Comparison of ENCODE assay signal across 11 cellular contexts in genomic region chr2:28164280-28164801, GRCh38.
A peak's percentile ranks its signal among the peaks of the same experiment; 100 is the strongest.
DNase-seq lines count a peak whose midpoint lies in the region; ATAC-seq and TF ChIP-seq lines count a peak whose summit lies in the region.
"Had no signal": no experiment of that assay in that cellular context is flagged by ENCODE, and none has a peak within 500 bp of the region (broad histone marks: within the 10 kb centered on the region; RNA-seq: fewer than 3 reads in every experiment).

No MANE protein-coding gene starts in this region.

- in situ Hi-C loops in GM13976 (cut with MboI; ENCODE audit: low sequenced_read_pairs, unreplicated experiment) = no loop called here

- intact Hi-C loops in left colon (cut with DNase I, micrococcal nuclease) = no loop called here

- POLR2A ChIA-PET in HEK293T (lab: Yijun Ruan, JAX) = no interaction called here

- TF ChIP-seq CTCF in GM13976 (IDR thresholded peaks at IDR 0.05; ENCODE audit: borderline replicate concordance, control extremely low read depth, extremely low read depth, insufficient read depth, missing control alignments) = no peak

- peak; percentile 89 for DNase-seq in LHCN-M2 (ENCODE audit: low read depth)
- peak; percentile 44 for DNase-seq in brain pericyte (ENCODE audit: low read depth, low spot score)
- DNase-seq in left colon = no peak
- peak; percentile 61 for DNase-seq in superior temporal gyrus (ENCODE audit: extremely low spot score)
- DNase-seq in HEK293T (ENCODE audit: extremely low spot score) = no peak
- no peak for DNase-seq in GM13976 (ENCODE audit: low spot score)
- DNase-seq in activated T-cell treated with anti-CD3 and anti-CD28 coated beads for 4 hours = no peak
- DNase-seq: activated B cell treated with CpG ODN at 0.5 μM for 24 hours; activated naive CD8-positive, alpha-beta T cell treated with anti-CD3 and anti-CD28 coated beads, Interleukin-2, amount 10 ng/mL, durations not matched to agents 7 days and 5 days had no signal

- ATAC-seq in left colon = peak; percentile 75
- no peak for ATAC-seq in GM21619 (IDR thresholded peaks at IDR 0.05; ENCODE audit: unreplicated experiment)
- ATAC-seq: natural killer cell treated with Interleukin-12 subunit alpha and Interleukin-12 subunit beta and Interleukin-15 and Interleukin-18, amount 100 ng/mL, for 72 hours had no signal

- CTCF ChIA-PET in HEK293T (lab: Yijun Ruan, JAX) = no interaction called here

TF ChIP-seq in HEK293T, 16 proteins besides CTCF, POLR2A, EP300 and RAD21:
- TF ChIP-seq FOXK2 (IDR thresholded peaks at IDR 0.05) (no peak), LEF1 (IDR thresholded peaks at IDR 0.05; ENCODE audit: borderline replicate concordance) (no peak), CTBP1 (IDR thresholded peaks at IDR 0.05; ENCODE audit: borderline replicate concordance) (no peak), NFRKB (IDR thresholded peaks at IDR 0.05) (no peak), HDGF (IDR thresholded peaks at IDR 0.05; ENCODE audit: borderline replicate concordance) (no peak), ARNT (IDR thresholded peaks at IDR 0.05) (no peak), PKNOX1 (IDR thresholded peaks at IDR 0.05) (no peak), SP1 (IDR thresholded peaks at IDR 0.05) (no peak), SUZ12 (IDR thresholded peaks at IDR 0.05) (no peak), ELF4 (IDR thresholded peaks at IDR 0.05) (no peak), TARDBP (IDR thresholded peaks at IDR 0.05) (no peak), FOXA1 (IDR thresholded peaks at IDR 0.05) (no peak), FOXM1 (IDR thresholded peaks at IDR 0.05; ENCODE audit: borderline replicate concordance) (no peak), L3MBTL2 (conservative IDR thresholded peaks at IDR 0.05) (no peak), BHLHE40 (IDR thresholded peaks at IDR 0.05; ENCODE audit: borderline replicate concordance) (no peak), ZNF384 (IDR thresholded peaks at IDR 0.05) (no peak)

Comparison
In these comparisons a context has a peak if more than half of its experiments do, and no peak if none do; other contexts are left out.
1. DNase-seq: peak in LHCN-M2 (single experiment), brain pericyte (single experiment) and superior temporal gyrus (single experiment); none in left colon (0 of 2), HEK293T (single experiment), GM13976 (single experiment) and activated T-cell treated with anti-CD3 and anti-CD28 coated beads for 4 hours (single experiment).